In genomic region chr17:36120221-36120620, GRCh38 we compare ENCODE assay signal across 32 cellular contexts. TPM values are rescaled to one million over a fixed set of nuclear protein-coding genes. Genes with fewer than 3 reads are reported as not detected.
"Had no signal": no experiment of that assay in that cellular context is flagged by ENCODE, and none has a peak within 500 bp of the region (broad histone marks: within the 10 kb centered on the region; RNA-seq: fewer than 3 reads in every experiment).

No MANE protein-coding gene starts in this region.

- H3K4me3 Mint-ChIP-seq: dendritic cell treated with granulocyte-macrophage colony-stimulating factor and Interleukin-4, amounts not matched to agents 40 ng/mL and 50 ng/mL, for 4 days; endodermal cell; mesothelial cell of epicardium; nephron progenitor cell; stimulated activated memory B cell treated with anti-CD40 and anti-IgM and Interleukin-4, amounts not matched to agents 10 μg/mL and 1 μg/mL and 100 μg/mL, for 72 hours; type B pancreatic cell had no signal

- DNase-seq: effector CD8-positive, alpha-beta T cell; endodermal cell; foreskin fibroblast; heart left ventricle; kidney; mesenchymal stem cell; mucosa of descending colon; naive B cell; nephron progenitor cell; nucleus accumbens; right cardiac atrium; sigmoid colon; stimulated activated CD4-positive, alpha-beta T cell treated with anti-CD3 and anti-CD28 coated beads, Interleukin-2, amount 100 ng/mL, for 24 hours; stimulated activated CD4-positive, alpha-beta T cell treated with anti-CD3 and anti-CD28 coated beads, Interleukin-4, amount 100 ng/mL, for 24 hours; stimulated activated naive CD8-positive, alpha-beta T cell treated with anti-CD3 and anti-CD28 coated beads, Interleukin-15, Interleukin-2, amounts not matched to agents 100 U/mL and 50 U/mL, for 24 hours; substantia nigra; testis; tibial artery had no signal

- H3K27me3 Mint-ChIP-seq: naive B cell; stimulated activated memory B cell treated with anti-CD40 and anti-IgM and Interleukin-4, amounts not matched to agents 10 μg/mL and 1 μg/mL and 100 μg/mL, for 72 hours; type B pancreatic cell had no signal

- ATAC-seq: esophagus mucosa; gastroesophageal sphincter; heart left ventricle; left lobe of liver; mucosa of descending colon; right cardiac atrium; stimulated activated memory B cell treated with anti-CD40 and anti-IgM and Interleukin-4, amounts not matched to agents 10 μg/mL and 1 μg/mL and 100 μg/mL, for 72 hours; stimulated activated naive CD8-positive, alpha-beta T cell treated with anti-CD3 and anti-CD28 coated beads, Interleukin-15, Interleukin-2, amounts not matched to agents 100 U/mL and 50 U/mL, for 24 hours had no signal

- H3K27ac Mint-ChIP-seq: dendritic cell treated with granulocyte-macrophage colony-stimulating factor and Interleukin-4, amounts not matched to agents 40 ng/mL and 50 ng/mL, for 4 days; endodermal cell; mesothelial cell of epicardium; nephron progenitor cell; stimulated activated memory B cell treated with anti-CD40 and anti-IgM and Interleukin-4, amounts not matched to agents 10 μg/mL and 1 μg/mL and 100 μg/mL, for 72 hours; type B pancreatic cell had no signal

- H3K9me3 Mint-ChIP-seq: mesothelial cell of epicardium had no signal

- H3K4me1 Mint-ChIP-seq: endodermal cell had no signal

- H3K36me3 Mint-ChIP-seq: mesothelial cell of epicardium, naive B cell, type B pancreatic cell had no signal

RNA-seq across cellular contexts. Expression of gene CCL4, which starts 16.6 kb away (rescaled TPM):
- total RNA-seq: endodermal cell, esophagus mucosa, lung microvascular endothelial cell, mesothelial cell of epicardium, osteocyte, renal cortical epithelial cell had no signal

RNA-seq across cellular contexts. Expression of gene CCL3, which starts 30.3 kb away (rescaled TPM):
- total RNA-seq: endodermal cell, esophagus mucosa, lung microvascular endothelial cell, mesothelial cell of epicardium, osteocyte, prostate gland, renal cortical epithelial cell had no signal

RNA-seq across cellular contexts. Expression of gene CCL18, which starts 56.1 kb away (rescaled TPM):
- total RNA-seq: endodermal cell, lung microvascular endothelial cell, mesothelial cell of epicardium, osteocyte, renal cortical epithelial cell, skeletal muscle tissue, urinary bladder had no signal

RNA-seq across cellular contexts. Expression of gene TBC1D3B, which starts 56.2 kb away (rescaled TPM):
- total RNA-seq: hepatocyte, skeletal muscle tissue had no signal
